In genomic region chr3:186945255-186945823, GRCh38 we compare ENCODE assay signal across 16 cellular contexts.
"Had no signal": no experiment of that assay in that cellular context is flagged by ENCODE, and none has a peak within 500 bp of the region (broad histone marks: within the 10 kb centered on the region; RNA-seq: fewer than 3 reads in every experiment).

No MANE protein-coding gene starts in this region.

- H3K4me2 ChIP-seq: hepatocyte had no signal

- H3K9me3 ChIP-seq: adrenal gland, gastrocnemius medialis, SJCRH30 had no signal

- H3K36me3 ChIP-seq: adrenal gland, gastrocnemius medialis, SJCRH30 had no signal

- H3K4me3 Mint-ChIP-seq: activated CD8-positive, alpha-beta T cell treated with anti-CD3 and anti-CD28 coated beads, Interleukin-2, amount 10 ng/mL, durations not matched to agents 7 days and 5 days; activated naive CD4-positive, alpha-beta T cell treated with anti-CD3 and anti-CD28 coated beads, Interleukin-2, amount 10 ng/mL, durations not matched to agents 7 days and 5 days had no signal

- H3K27me3 Mint-ChIP-seq: activated naive CD4-positive, alpha-beta T cell treated with anti-CD3 and anti-CD28 coated beads, Interleukin-2, amount 10 ng/mL, durations not matched to agents 7 days and 5 days had no signal

- H3K27ac Mint-ChIP-seq: activated CD8-positive, alpha-beta T cell treated with anti-CD3 and anti-CD28 coated beads, Interleukin-2, amount 10 ng/mL, durations not matched to agents 7 days and 5 days; activated naive CD4-positive, alpha-beta T cell treated with anti-CD3 and anti-CD28 coated beads, Interleukin-2, amount 10 ng/mL, durations not matched to agents 7 days and 5 days had no signal

- H3K4me3 ChIP-seq: adrenal gland, gastrocnemius medialis, hepatocyte, SJCRH30 had no signal

- H3K27ac ChIP-seq: adrenal gland, epithelial cell of prostate, gastrocnemius medialis, hepatocyte, SJCRH30, VCaP had no signal

- H3K4me1 ChIP-seq: adrenal gland, SJCRH30 had no signal

- ATAC-seq: activated CD8-positive, alpha-beta T cell treated with anti-CD3 and anti-CD28 coated beads, Interleukin-2, amount 10 ng/mL, durations not matched to agents 7 days and 5 days; gastrocnemius medialis had no signal

- DNase-seq: activated CD4-positive, alpha-beta T cell treated with anti-CD3 and anti-CD28 coated beads for 48 hours; activated CD8-positive, alpha-beta memory T cell treated with anti-CD3 and anti-CD28 coated beads, Interleukin-2, amount 50 U/mL, for 48 hours; activated CD8-positive, alpha-beta T cell treated with anti-CD3 and anti-CD28 coated beads, Interleukin-2, amount 10 ng/mL, durations not matched to agents 7 days and 5 days; activated naive CD4-positive, alpha-beta T cell treated with anti-CD3 and anti-CD28 coated beads, Interleukin-2, amount 10 ng/mL, durations not matched to agents 7 days and 5 days; adrenal gland; central memory CD4-positive, alpha-beta T cell; effector memory CD4-positive, alpha-beta T cell; gastrocnemius medialis; kidney glomerular epithelial cell; SJCRH30; stimulated activated CD4-positive, alpha-beta T cell treated with anti-CD3 and anti-CD28 coated beads, Interleukin-4, amount 100 ng/mL, for 1 hour; stimulated activated CD8-positive, alpha-beta memory T cell treated with anti-CD3 and anti-CD28 coated beads, Interleukin-4, amount 100 ng/mL, for 48 hours; SW 1271 had no signal

- H3K27me3 ChIP-seq: adrenal gland, gastrocnemius medialis, hepatocyte, SJCRH30 had no signal

- H2AFZ ChIP-seq: hepatocyte had no signal
